In genomic region chr5:151846765-151847164, GRCh38 we compare ENCODE assay signal across 1 cellular context.
TF ChIP-seq lines count a peak whose summit lies in the region.

No MANE protein-coding gene starts in this region.

TF ChIP-seq in HepG2, 621 proteins besides CTCF, POLR2A, EP300 and RAD21 (continued from another document):
- TF ChIP-seq ZNF34 (CRISPR knock-in tag; IDR thresholded peaks at IDR 0.05; ENCODE audit: borderline replicate concordance) = no peak
- no peak for TF ChIP-seq ARID3A (IDR thresholded peaks at IDR 0.05; ENCODE audit: low read depth, low read length)
- no peak for TF ChIP-seq ZNF720 (CRISPR knock-in tag; IDR thresholded peaks at IDR 0.05)
- TF ChIP-seq MAFF (IDR thresholded peaks at IDR 0.05; ENCODE audit: low read depth, low read length) = peak; percentile 52; the same call in 1 of the 2 replicates
- no peak for TF ChIP-seq XBP1 (CRISPR knock-in tag; IDR thresholded peaks at IDR 0.05)
TF ChIP-seq in HepG2: peak in this region for 2.
